In genomic region chr1:62180649-62181048, GRCh38 we compare ENCODE assay signal across 1 cellular context.
TF ChIP-seq lines count a peak whose summit lies in the region.

No MANE protein-coding gene starts in this region.

TF ChIP-seq in H1, 55 proteins besides CTCF, POLR2A, EP300 and RAD21 (continued from another document):
- peak; percentile 6 for TF ChIP-seq CHD7 (IDR thresholded peaks at IDR 0.05; ENCODE audit: insufficient replicate concordance, low read length)
- no peak for TF ChIP-seq SAP30 (IDR thresholded peaks at IDR 0.05; ENCODE audit: insufficient read depth, insufficient replicate concordance, low read length)
- no peak for TF ChIP-seq KDM1A (IDR thresholded peaks at IDR 0.05; ENCODE audit: borderline replicate concordance, low read length)
TF ChIP-seq in H1: peak in this region for 3.
